In genomic region chr9:99377790-99378775, GRCh38 we compare ENCODE assay signal across 20 cellular contexts.
DNase-seq lines count a peak whose midpoint lies in the region; ATAC-seq, FAIRE-seq and TF ChIP-seq lines count a peak whose summit lies in the region.
"Had no signal": no experiment of that assay in that cellular context is flagged by ENCODE, and none has a peak within 500 bp of the region (broad histone marks: within the 10 kb centered on the region; RNA-seq: fewer than 3 reads in every experiment).

No MANE protein-coding gene starts in this region.

- H3K9ac ChIP-seq in HepG2 (ENCODE audit: insufficient read depth, low read depth, low read length): no peak overlapping the region

- ATAC-seq in HepG2 (peak; percentile 82), right lobe of liver (no peak)
- ATAC-seq: natural killer cell treated with Interleukin-12 subunit alpha and Interleukin-12 subunit beta and Interleukin-15 and Interleukin-18, amount 100 ng/mL, for 72 hours; stimulated activated effector memory CD8-positive, alpha-beta T cell treated with anti-CD3 and anti-CD28 coated beads, Interleukin-12 subunit alpha, Interleukin-12 subunit beta, amount 100 ng/mL, for 72 hours had no signal

- H4K20me1 ChIP-seq in HepG2 (ENCODE audit: insufficient read depth, low read length): no peaks in the 10 kb centered on the region

- peak overlapping the region; percentile 61 for H3K4me2 ChIP-seq in HepG2 (ENCODE audit: low read depth, low read length)

- H3K36me3 ChIP-seq in HepG2 (replicated peaks in 1 of 2; ENCODE audit: control insufficient read depth in 1 of 2, insufficient read depth in 2 of 2, low read length in 2 of 2): no peaks in the 10 kb centered on the region
- H3K36me3 ChIP-seq in right lobe of liver: no peaks in the 10 kb centered on the region
- H3K36me3 ChIP-seq: esophagus squamous epithelium, thoracic aorta had no signal

- H3K27me3 ChIP-seq in HepG2 (ENCODE audit: control insufficient read depth in 1 of 2, insufficient read depth in 2 of 2, low read length in 2 of 2) (no peaks in the 10 kb centered on the region), right lobe of liver (no peaks in the 10 kb centered on the region)

- no peak for TF ChIP-seq RAD21 in HepG2 (CRISPR knock-in tag; IDR thresholded peaks at IDR 0.05)

- intact Hi-C loops in HepG2 (cut with micrococcal nuclease; ENCODE audit: unreplicated experiment): no loop called here
- intact Hi-C loops in right lobe of liver (cut with DNase I): no loop called here

- BruUV-seq in HepG2 (replicated peaks; lab: Mats Ljungman, UMichigan): no TSS peak

- peak; percentile 85 for FAIRE-seq in HepG2 (lab: Jason Lieb, UNC)

- peak in 1 of 2 experiments; percentile 71; a peak in 1 of 4 replicates for TF ChIP-seq EP300 in HepG2 (IDR thresholded peaks at IDR 0.05; ENCODE audit: low read depth in 2 of 2, low read length in 2 of 2)
- no peak for TF ChIP-seq EP300 in HepG2 (CRISPR knock-in tag; IDR thresholded peaks at IDR 0.05; ENCODE audit: borderline replicate concordance)

- POLR2A ChIA-PET in HepG2 (lab: Yijun Ruan, JAX): no interaction called here

- H3K79me2 ChIP-seq in HepG2 (ENCODE audit: insufficient read depth, low read length): no peaks in the 10 kb centered on the region

- peaks cover 63% of the 10 kb centered on the region for H3K4me1 ChIP-seq in HepG2 (ENCODE audit: insufficient read depth, low read length)
- no peaks in the 10 kb centered on the region for H3K4me1 ChIP-seq in right lobe of liver
- H3K4me1 ChIP-seq: esophagus squamous epithelium had no signal

- no peak for TF ChIP-seq CTCF in HepG2 (CRISPR knock-in tag; IDR thresholded peaks at IDR 0.05)
- no peak for TF ChIP-seq CTCF in right lobe of liver (IDR thresholded peaks at IDR 0.05)
- TF ChIP-seq CTCF in astrocyte of the cerebellum (IDR thresholded peaks at IDR 0.05; ENCODE audit: low read depth, low read length, missing control alignments): no peak

- H3K9me3 ChIP-seq in HepG2 (ENCODE audit: low read length): no peaks in the 10 kb centered on the region
- no peaks in the 10 kb centered on the region for H3K9me3 ChIP-seq in right lobe of liver
- H3K9me3 ChIP-seq: esophagus squamous epithelium, thoracic aorta had no signal

- in situ Hi-C loops in HepG2 (cut with HindIII; ENCODE audit: extremely low pct_ligation_motif_present, low pct_unique_long_range_greater_than_20kb): no loop called here
- in situ Hi-C loops in astrocyte of the cerebellum (cut with HindIII; ENCODE audit: low sequenced_read_pairs): no loop called here

- peak overlapping the region; percentile 11 for H2AFZ ChIP-seq in HepG2 (ENCODE audit: low read length)

- DNase-seq in HepG2 (ENCODE audit: low spot score): peak; percentile 64
- no peak for DNase-seq in right lobe of liver
- peak; percentile 27 for DNase-seq in astrocyte of the cerebellum (ENCODE audit: low read depth)
- DNase-seq in medulla oblongata (ENCODE audit: extremely low spot score): peak; percentile 47
- no peak for DNase-seq in DMS79 (lab: John Stamatoyannopoulos, UW)
- no peak for DNase-seq in HT-29 (ENCODE audit: low spot score)
- no peak for DNase-seq in activated T-cell treated with anti-CD3 and anti-CD28 coated beads, Interleukin-2, amount 50 U/mL, for 48 hours
- DNase-seq in amygdala (lab: John Stamatoyannopoulos, UW): no peak
- DNase-seq: activated CD8-positive, alpha-beta memory T cell treated with anti-CD3 and anti-CD28 coated beads for 24 hours; CD4-positive, alpha-beta memory T cell; effector CD4-positive, alpha-beta T cell; esophagus squamous epithelium; kidney glomerular epithelial cell; MV-4-11; NCI-H187 treated with DMSO at 0.1 percent for 48 hours; NCI-H510A; SHP77 had no signal

- peak overlapping the region; percentile 44 for H3K27ac ChIP-seq in HepG2 (ENCODE audit: extremely low read length, insufficient read depth, low read length)
- no peak overlapping the region for H3K27ac ChIP-seq in right lobe of liver
- H3K27ac ChIP-seq: esophagus squamous epithelium, thoracic aorta had no signal

- CTCF ChIA-PET in HepG2 (lab: Yijun Ruan, JAX; ENCODE audit: low intra/inter-chr PET ratio, low total read pairs): no interaction called here

- TF ChIP-seq POLR2A in HepG2 (IDR thresholded peaks at IDR 0.05; ENCODE audit: insufficient read depth in 1 of 2, low read depth in 2 of 2, low read length in 2 of 2) (no peak), right lobe of liver (IDR thresholded peaks at IDR 0.05) (no peak)

- WGBS in HepG2 (ENCODE audit: low lambda C conversion rate): 2% methylated on average over 10 of the region's 10 CpGs
- WGBS in right lobe of liver (ENCODE audit: insufficient coverage, low coverage, low lambda C conversion rate, missing lambda C conversion rate): 56% methylated on average over 10 of the region's 10 CpGs

- H3K4me3 ChIP-seq in HepG2 (replicated peaks in 1 of 3; ENCODE audit: insufficient read depth in 1 of 3, low read depth in 2 of 3, low read length in 3 of 3): peak overlapping the region in 1 of 3 experiments; percentile 37; a peak in 2 of 6 replicates
- no peak overlapping the region for H3K4me3 ChIP-seq in right lobe of liver
- no peak overlapping the region for H3K4me3 ChIP-seq in astrocyte of the cerebellum (ENCODE audit: low read depth, low read length)
- H3K4me3 ChIP-seq: esophagus squamous epithelium, thoracic aorta had no signal

TF ChIP-seq in HepG2, 621 proteins besides CTCF, POLR2A, EP300 and RAD21 (continues in another document):
- no peak for TF ChIP-seq ZBTB44 (CRISPR knock-in tag; IDR thresholded peaks at IDR 0.05)
- no peak for TF ChIP-seq TAF15 (IDR thresholded peaks at IDR 0.05; ENCODE audit: low read depth, low read length, poor library complexity, severe bottlenecking)
- TF ChIP-seq RCOR2 (CRISPR knock-in tag; IDR thresholded peaks at IDR 0.05): no peak
- no peak for TF ChIP-seq ZNF3 (CRISPR knock-in tag; IDR thresholded peaks at IDR 0.05)
- no peak for TF ChIP-seq GLMP (CRISPR knock-in tag; IDR thresholded peaks at IDR 0.05; ENCODE audit: borderline replicate concordance)
- no peak for TF ChIP-seq IKZF5 (CRISPR knock-in tag; IDR thresholded peaks at IDR 0.05)
- TF ChIP-seq DR1 (CRISPR knock-in tag; IDR thresholded peaks at IDR 0.05): no peak
- no peak for TF ChIP-seq SYNCRIP (IDR thresholded peaks at IDR 0.05; ENCODE audit: insufficient read depth, low read depth, low read length)
- no peak for TF ChIP-seq FIP1L1 (IDR thresholded peaks at IDR 0.05; ENCODE audit: borderline replicate concordance, insufficient read depth, low read depth, low read length)
- TF ChIP-seq ZNF776 (CRISPR knock-in tag; IDR thresholded peaks at IDR 0.05): no peak
- TF ChIP-seq ZNF143 (CRISPR knock-in tag; IDR thresholded peaks at IDR 0.05): no peak
- TF ChIP-seq, protein P1, sequence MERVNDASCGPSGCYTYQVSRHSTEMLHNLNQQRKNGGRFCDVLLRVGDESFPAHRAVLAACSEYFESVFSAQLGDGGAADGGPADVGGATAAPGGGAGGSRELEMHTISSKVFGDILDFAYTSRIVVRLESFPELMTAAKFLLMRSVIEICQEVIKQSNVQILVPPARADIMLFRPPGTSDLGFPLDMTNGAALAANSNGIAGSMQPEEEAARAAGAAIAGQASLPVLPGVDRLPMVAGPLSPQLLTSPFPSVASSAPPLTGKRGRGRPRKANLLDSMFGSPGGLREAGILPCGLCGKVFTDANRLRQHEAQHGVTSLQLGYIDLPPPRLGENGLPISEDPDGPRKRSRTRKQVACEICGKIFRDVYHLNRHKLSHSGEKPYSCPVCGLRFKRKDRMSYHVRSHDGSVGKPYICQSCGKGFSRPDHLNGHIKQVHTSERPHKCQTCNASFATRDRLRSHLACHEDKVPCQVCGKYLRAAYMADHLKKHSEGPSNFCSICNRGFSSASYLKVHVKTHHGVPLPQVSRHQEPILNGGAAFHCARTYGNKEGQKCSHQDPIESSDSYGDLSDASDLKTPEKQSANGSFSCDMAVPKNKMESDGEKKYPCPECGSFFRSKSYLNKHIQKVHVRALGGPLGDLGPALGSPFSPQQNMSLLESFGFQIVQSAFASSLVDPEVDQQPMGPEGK (CRISPR knock-in tag; IDR thresholded peaks at IDR 0.05): peak; percentile 81

Comparison
In these comparisons a context has a peak if more than half of its experiments do, and no peak if none do; other contexts are left out.
1. DNase-seq: peak in HepG2 (single experiment), astrocyte of the cerebellum (single experiment) and medulla oblongata (single experiment); none in right lobe of liver (0 of 3), DMS79 (single experiment), HT-29 (single experiment), activated T-cell treated with anti-CD3 and anti-CD28 coated beads, Interleukin-2, amount 50 U/mL, for 48 hours (0 of 2) and amygdala (0 of 56).